8 cellular contexts compared by ENCODE assay signal in the genomic region with DNA sequence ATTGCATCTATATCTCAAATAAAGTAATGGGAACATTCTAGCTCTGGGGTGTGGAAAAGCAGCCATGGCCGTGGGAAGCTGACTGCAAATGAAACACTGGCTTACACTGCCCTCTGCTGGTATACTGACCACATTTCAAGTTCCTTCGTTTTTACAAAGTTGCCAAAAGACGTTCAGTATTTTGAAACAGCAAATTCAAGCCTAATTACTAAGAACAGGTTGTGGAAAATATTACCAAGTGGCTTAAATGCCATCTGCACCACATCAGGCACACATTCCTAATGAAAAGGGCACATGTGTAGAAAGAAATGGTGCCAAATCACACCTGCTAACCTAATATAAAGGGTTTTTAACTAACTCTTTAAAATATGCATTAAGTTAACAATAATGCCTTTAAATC.
DNase-seq lines count a peak whose midpoint lies in the region; ATAC-seq, FAIRE-seq and TF ChIP-seq lines count a peak whose summit lies in the region.

No MANE protein-coding gene starts in this region.

- FAIRE-seq in D721Med (lab: Jason Lieb, UNC): peak; percentile 76

- no peak overlapping the region for H3K4me3 ChIP-seq in Panc1 (ENCODE audit: low read depth in 2 of 2, low read length in 2 of 2)
- no peak overlapping the region for H3K4me3 ChIP-seq in adipocyte (ENCODE audit: low read length)
- no peak overlapping the region for H3K4me3 ChIP-seq in heart left ventricle
- no peak overlapping the region for H3K4me3 ChIP-seq in psoas muscle

- H3K27me3 ChIP-seq in Panc1 (ENCODE audit: control insufficient read depth, insufficient read depth, low read length) (no peaks in the 10 kb centered on the region), adipocyte (replicated peaks; ENCODE audit: control insufficient read depth, insufficient read depth, low read length) (no peaks in the 10 kb centered on the region), heart left ventricle (no peaks in the 10 kb centered on the region), psoas muscle (ENCODE audit: insufficient read depth in 3 of 3, low read length in 2 of 3) (no peaks in the 10 kb centered on the region)

- H3K9ac ChIP-seq in adipocyte (ENCODE audit: low read length): no peak overlapping the region

- H3K36me3 ChIP-seq in Panc1 (ENCODE audit: control insufficient read depth, insufficient read depth, low read length): no peaks in the 10 kb centered on the region
- H3K36me3 ChIP-seq in adipocyte (ENCODE audit: control insufficient read depth, insufficient read depth, low read length, severe bottlenecking): no peaks in the 10 kb centered on the region
- H3K36me3 ChIP-seq in heart left ventricle: peaks cover 0 to 5% (median 0%) of the 10 kb centered on the region in 9 donors
- no peaks in the 10 kb centered on the region for H3K36me3 ChIP-seq in psoas muscle (ENCODE audit: insufficient read depth in 1 of 2, low read depth in 1 of 2)

- POLR2A ChIA-PET in Panc1 (lab: Charles Lee): interaction anchor here (0.6 kb wide), 2 partner anchors 35 to 522 kb away, joined by 3 to 16 read pairs; no protein-coding TSS in a partner anchor

- CTCF ChIA-PET in Panc1 (lab: Charles Lee): interaction anchor here (0.7 to 3.3 kb wide), 7 partner anchors 34 to 901 kb away, joined by 3 to 23 read pairs (median 5); no protein-coding TSS in a partner anchor

- no peaks in the 10 kb centered on the region for H3K9me3 ChIP-seq in Panc1 (ENCODE audit: control insufficient read depth, insufficient read depth, low read depth, low read length)
- no peaks in the 10 kb centered on the region for H3K9me3 ChIP-seq in adipocyte (ENCODE audit: control insufficient read depth, low read length)
- H3K9me3 ChIP-seq in heart left ventricle: no peaks in the 10 kb centered on the region
- H3K9me3 ChIP-seq in psoas muscle: no peaks in the 10 kb centered on the region

- in situ Hi-C loops in Panc1 (cut with HindIII; ENCODE audit: low pct_unique_long_range_greater_than_20kb, low sequenced_read_pairs): no loop called here

- peak; percentile 45 for DNase-seq in D721Med (ENCODE audit: insufficient read length, low spot score)
- no peak for DNase-seq in Panc1 (ENCODE audit: low read depth, low spot score)
- peak; percentile 89 for DNase-seq in adipocyte (ENCODE audit: low read depth)
- peak in 3 of 5 donors; percentile 48 to 57 (median 56) for DNase-seq in heart left ventricle
- no peak for DNase-seq in psoas muscle

- H3K27ac ChIP-seq in Panc1 (ENCODE audit: low read length) (no peak overlapping the region), heart left ventricle (peak overlapping the region in 4 of 12 donors; percentile 0 to 67 (median 18)), psoas muscle (no peak overlapping the region)

- BruUV-seq in Panc1 (replicated peaks; lab: Mats Ljungman, UMichigan): no TSS peak

- TF ChIP-seq POLR2A in heart left ventricle (IDR thresholded peaks at IDR 0.05): no peak

- TF ChIP-seq CTCF in D721Med (IDR thresholded peaks at IDR 0.05; ENCODE audit: insufficient read depth, missing control alignments): peak; percentile 89
- peak; percentile 91 for TF ChIP-seq CTCF in Panc1 (IDR thresholded peaks at IDR 0.05)
- TF ChIP-seq CTCF in heart left ventricle (IDR thresholded peaks at IDR 0.05): peak; percentile 74 to 91 (median 82)
- peak; percentile 88 for TF ChIP-seq CTCF in psoas muscle (IDR thresholded peaks at IDR 0.05)

- intact Hi-C loops in Panc1 (cut with micrococcal nuclease; ENCODE audit: unreplicated experiment): loop anchor here (5.0 to 10.0 kb wide), 4 partner anchors 172 to 899 kb away; a partner anchor contains a TSS
- intact Hi-C loops in heart left ventricle (cut with DNase I): loop anchor here in 8 of 10 donors (5.0 to 10.0 kb wide), 6 partner anchors 34 to 902 kb away; a partner anchor contains a TSS
- intact Hi-C loops in psoas muscle (cut with DNase I): loop anchor here (2.0 to 10.0 kb wide), 5 partner anchors 34 to 904 kb away; no protein-coding TSS in a partner anchor

- H3K4me1 ChIP-seq in Panc1 (ENCODE audit: control insufficient read depth, insufficient read depth, low read length): no peaks in the 10 kb centered on the region
- H3K4me1 ChIP-seq in adipocyte (ENCODE audit: control insufficient read depth, insufficient read depth, low read length): peaks cover 4% of the 10 kb centered on the region
- peaks cover 0 to 35% (median 12%) of the 10 kb centered on the region in 12 donors for H3K4me1 ChIP-seq in heart left ventricle
- H3K4me1 ChIP-seq in psoas muscle: peaks cover 5% of the 10 kb centered on the region

- WGBS in heart left ventricle, 4 donors: 0 to 4% (median 1%) methylated on average over 3 of the region's 3 CpGs
- WGBS in psoas muscle, 3 donors: 0 to 1% (median 0%) methylated on average over 3 of the region's 3 CpGs

- ATAC-seq in HG03354 (IDR thresholded peaks at IDR 0.05; ENCODE audit: poor library complexity, severe bottlenecking, unreplicated experiment) (peak; percentile 52), Panc1 (peak; percentile 80; the same call in 1 of the 2 replicates), heart left ventricle (peak; percentile 48 to 71 (median 66)), psoas muscle (peak; percentile 76 to 87 (median 85)), HG02763 (IDR thresholded peaks at IDR 0.05; ENCODE audit: unreplicated experiment) (no peak), HG03097 (IDR thresholded peaks at IDR 0.05; ENCODE audit: low FRiP score, unreplicated experiment) (no peak)

Comparison
In these comparisons a context has a peak if more than half of its experiments do, and no peak if none do; other contexts are left out.
1. DNase-seq: peak in D721Med (single experiment), adipocyte (single experiment) and heart left ventricle (3 of 5); none in Panc1 (single experiment) and psoas muscle (0 of 2).
2. ATAC-seq: peak in HG03354 (single experiment), Panc1 (single experiment), heart left ventricle (4 of 4) and psoas muscle (4 of 4); none in HG02763 (single experiment) and HG03097 (single experiment).
3. Peak in every context shown above with its lines, with median percentiles within 50 percentile points of each other: CTCF ChIP-seq.